ENCODE assay signal across 10 cellular contexts in genomic region chr1:226655251-226656163, GRCh38.
A peak's percentile ranks its signal among the peaks of the same experiment; 100 is the strongest.
DNase-seq lines count a peak whose midpoint lies in the region; ATAC-seq and TF ChIP-seq lines count a peak whose summit lies in the region.
"Had no signal": no experiment of that assay in that cellular context is flagged by ENCODE, and none has a peak within 500 bp of the region (broad histone marks: within the 10 kb centered on the region; RNA-seq: fewer than 3 reads in every experiment).

No MANE protein-coding gene starts in this region.

- H3K36me3 Mint-ChIP-seq in T-helper 1 cell treated with Interleukin-12 subunit alpha and Interleukin-12 subunit beta and Interleukin-4 antibody, amounts not matched to agents 30 μg/mL and 1 μg/mL, for 36 hours (ENCODE audit: low read depth): peaks cover 4% of the 10 kb centered on the region

- ATAC-seq in HG02840 (IDR thresholded peaks at IDR 0.05; ENCODE audit: low FRiP score, unreplicated experiment): no peak

- no peaks in the 10 kb centered on the region for H3K27me3 Mint-ChIP-seq in T-helper 1 cell treated with Interleukin-12 subunit alpha and Interleukin-12 subunit beta and Interleukin-4 antibody, amounts not matched to agents 30 μg/mL and 1 μg/mL, for 36 hours (ENCODE audit: low read depth)

- TF ChIP-seq CTCF in breast epithelium (IDR thresholded peaks at IDR 0.05): no peak
- no peak for TF ChIP-seq CTCF in prostate gland (IDR thresholded peaks at IDR 0.05)

- H3K4me1 ChIP-seq in breast epithelium: peaks cover 3 to 35% of the 10 kb centered on the region in 2 donors
- H3K4me1 ChIP-seq in prostate gland (replicated peaks): peaks cover 28% of the 10 kb centered on the region

- intact Hi-C loops in breast epithelium (cut with DNase I; ENCODE audit: low total_unique reads) (no loop called here), prostate gland (cut with DNase I) (loop anchor here (5.0 kb wide), 1 partner anchor 47 kb away; no protein-coding TSS in a partner anchor)

- H3K9me3 ChIP-seq in breast epithelium: no peaks in the 10 kb centered on the region
- H3K9me3 ChIP-seq in prostate gland: no peaks in the 10 kb centered on the region
- H3K9me3 ChIP-seq: neutrophil had no signal

- H3K4me3 ChIP-seq in breast epithelium: no peak overlapping the region
- no peak overlapping the region for H3K4me3 ChIP-seq in prostate gland

- TF ChIP-seq POLR2A in breast epithelium (IDR thresholded peaks at IDR 0.05) (no peak), prostate gland (IDR thresholded peaks at IDR 0.05) (no peak)

- H3K27me3 ChIP-seq in breast epithelium (no peaks in the 10 kb centered on the region), prostate gland (replicated peaks; ENCODE audit: insufficient read depth) (no peaks in the 10 kb centered on the region)
- H3K27me3 ChIP-seq: neutrophil had no signal

- H3K27ac ChIP-seq in breast epithelium: peak overlapping the region; percentile 56 to 83
- peak overlapping the region; percentile 43 to 62 for H3K27ac ChIP-seq in prostate gland
- H3K27ac ChIP-seq: neutrophil, VCaP had no signal

- DNase-seq in T-helper 1 cell: no peak
- peak; percentile 93 for DNase-seq in NCI-H146 (lab: John Stamatoyannopoulos, UW)
- DNase-seq in breast epithelium (ENCODE audit: low spot score in 2 of 2): no peak
- DNase-seq in prostate gland (ENCODE audit: low spot score): no peak
- DNase-seq in NCI-H2171 treated with DMSO at 0.1 percent for 48 hours (lab: John Stamatoyannopoulos, UW): no peak
- no peak for DNase-seq in stimulated activated CD4-positive, alpha-beta T cell treated with anti-CD3 and anti-CD28 coated beads, Interleukin-1b, Interleukin-23, amount 100 ng/mL, for 48 hours

- H3K4me1 Mint-ChIP-seq in T-helper 1 cell treated with Interleukin-12 subunit alpha and Interleukin-12 subunit beta and Interleukin-4 antibody, amounts not matched to agents 30 μg/mL and 1 μg/mL, for 36 hours (ENCODE audit: low read depth): peaks cover 61% of the 10 kb centered on the region

- H3K36me3 ChIP-seq in breast epithelium: no peaks in the 10 kb centered on the region
- no peaks in the 10 kb centered on the region for H3K36me3 ChIP-seq in prostate gland

- no peaks in the 10 kb centered on the region for H3K9me3 Mint-ChIP-seq in T-helper 1 cell treated with Interleukin-12 subunit alpha and Interleukin-12 subunit beta and Interleukin-4 antibody, amounts not matched to agents 30 μg/mL and 1 μg/mL, for 36 hours

- H3K27ac Mint-ChIP-seq in T-helper 1 cell treated with Interleukin-12 subunit alpha and Interleukin-12 subunit beta and Interleukin-4 antibody, amounts not matched to agents 30 μg/mL and 1 μg/mL, for 36 hours: peak overlapping the region; percentile 94

- 86% methylated on average over 12 of the region's 12 CpGs for WGBS in prostate gland

- peak overlapping the region; percentile 82 for H3K4me3 Mint-ChIP-seq in T-helper 1 cell treated with Interleukin-12 subunit alpha and Interleukin-12 subunit beta and Interleukin-4 antibody, amounts not matched to agents 30 μg/mL and 1 μg/mL, for 36 hours
